8 cellular contexts compared by ENCODE assay signal in genomic region chr2:85889648-85890281, GRCh38. TPM values are rescaled to one million over a fixed set of nuclear protein-coding genes. Genes with fewer than 3 reads are reported as not detected.
DNase-seq lines count a peak whose midpoint lies in the region; ATAC-seq and TF ChIP-seq lines count a peak whose summit lies in the region.

No MANE protein-coding gene starts in this region.

- H3K4me1 Mint-ChIP-seq in stimulated activated naive CD8-positive, alpha-beta T cell treated with anti-CD3 and anti-CD28 coated beads, Interleukin-15, Interleukin-2, amounts not matched to agents 100 ng/mL and 50 ng/mL, for 24 hours (ENCODE audit: low read depth): peaks cover 73% of the 10 kb centered on the region

- peaks cover under 1% of the 10 kb centered on the region for H3K9me3 Mint-ChIP-seq in stimulated activated naive CD8-positive, alpha-beta T cell treated with anti-CD3 and anti-CD28 coated beads, Interleukin-15, Interleukin-2, amounts not matched to agents 100 ng/mL and 50 ng/mL, for 24 hours

- WGBS in aorta, 2 donors: 5 to 12% methylated on average over 20 of the region's 20 CpGs

- no peaks in the 10 kb centered on the region for H3K36me3 Mint-ChIP-seq in stimulated activated naive CD8-positive, alpha-beta T cell treated with anti-CD3 and anti-CD28 coated beads, Interleukin-15, Interleukin-2, amounts not matched to agents 100 ng/mL and 50 ng/mL, for 24 hours (ENCODE audit: low read depth)

- no peaks in the 10 kb centered on the region for H3K36me3 ChIP-seq in aorta (ENCODE audit: control insufficient read depth in 1 of 2, insufficient read depth in 2 of 2, low read length in 1 of 2)

- no peak for ATAC-seq in stimulated activated naive CD8-positive, alpha-beta T cell treated with anti-CD3 and anti-CD28 coated beads, Interleukin-15, Interleukin-2, amounts not matched to agents 100 U/mL and 50 U/mL, for 24 hours
- no peak for ATAC-seq in aorta (ENCODE audit: low FRiP score)
- no peak for ATAC-seq in GM21447 (IDR thresholded peaks at IDR 0.05; ENCODE audit: unreplicated experiment)

- H3K4me1 ChIP-seq in mononuclear cell (ENCODE audit: insufficient read depth, low read length): peaks cover 62% of the 10 kb centered on the region
- H3K4me1 ChIP-seq in aorta (ENCODE audit: control insufficient read depth in 1 of 2, insufficient read depth in 2 of 2, low read length in 2 of 2): no peaks in the 10 kb centered on the region

- peak overlapping the region; percentile 78 for H3K27ac Mint-ChIP-seq in stimulated activated naive CD8-positive, alpha-beta T cell treated with anti-CD3 and anti-CD28 coated beads, Interleukin-15, Interleukin-2, amounts not matched to agents 100 ng/mL and 50 ng/mL, for 24 hours

- H3K4me3 ChIP-seq in choroid plexus epithelial cell (ENCODE audit: low read depth, low read length) (peak overlapping the region; percentile 71), mononuclear cell (ENCODE audit: low read length) (peak overlapping the region; percentile 89), aorta (ENCODE audit: low read length in 2 of 2) (peak overlapping the region; percentile 71 to 75)

- no peak for TF ChIP-seq CTCF in choroid plexus epithelial cell (conservative IDR thresholded peaks at IDR 0.05; ENCODE audit: low read depth, low read length)

- no peaks in the 10 kb centered on the region for H3K27me3 Mint-ChIP-seq in stimulated activated naive CD8-positive, alpha-beta T cell treated with anti-CD3 and anti-CD28 coated beads, Interleukin-15, Interleukin-2, amounts not matched to agents 100 ng/mL and 50 ng/mL, for 24 hours

- peak overlapping the region; percentile 93 for H3K4me3 Mint-ChIP-seq in stimulated activated naive CD8-positive, alpha-beta T cell treated with anti-CD3 and anti-CD28 coated beads, Interleukin-15, Interleukin-2, amounts not matched to agents 100 ng/mL and 50 ng/mL, for 24 hours

- intact Hi-C loops in aorta (cut with DNase I): loop anchor here (2.0 to 10.0 kb wide), 5 partner anchors 62 to 189 kb away; no protein-coding TSS in a partner anchor

- no peak overlapping the region for H3K27ac ChIP-seq in aorta (ENCODE audit: low read depth in 1 of 2, low read length in 2 of 2)

- H3K27me3 ChIP-seq in mononuclear cell (ENCODE audit: insufficient read depth, low read length): no peaks in the 10 kb centered on the region
- no peaks in the 10 kb centered on the region for H3K27me3 ChIP-seq in aorta (ENCODE audit: control insufficient read depth in 1 of 2, insufficient read depth in 2 of 2, low read length in 1 of 2)

- DNase-seq in stimulated activated naive CD8-positive, alpha-beta T cell treated with anti-CD3 and anti-CD28 coated beads, Interleukin-15, Interleukin-2, amounts not matched to agents 100 U/mL and 50 U/mL, for 24 hours: no peak
- no peak for DNase-seq in choroid plexus epithelial cell (ENCODE audit: low read depth)
- peak in 1 of 2 donors; percentile 66 for DNase-seq in aorta
- no peak for DNase-seq in cerebellum (ENCODE audit: low spot score)
- DNase-seq in activated effector memory CD4-positive, alpha-beta T cell treated with anti-CD3 and anti-CD28 coated beads, Interleukin-2, amount 50 U/mL, for 16 hours: no peak

- H3K9me3 ChIP-seq in mononuclear cell (ENCODE audit: low read depth, low read length) (no peaks in the 10 kb centered on the region), aorta (ENCODE audit: control insufficient read depth, low read length) (no peaks in the 10 kb centered on the region)

RNA-seq across cellular contexts. Expression of gene ST3GAL5, which starts 1.0 kb away (rescaled TPM):
- total RNA-seq in mononuclear cell (54.7 TPM), aorta (10 to 100 TPM; 15.7 to 29.8 TPM), cerebellum (61.9 TPM)
- polyA plus RNA-seq in aorta: 10 to 100 TPM in 1 of 2 donors, 1 to 10 TPM in 1; 3.3 to 15.8 TPM
